Comparison of ENCODE assay signal across 13 cellular contexts in genomic region chr10:50576245-50576815, GRCh38. TPM values are rescaled to one million over a fixed set of nuclear protein-coding genes. Genes with fewer than 3 reads are reported as not detected.
DNase-seq lines count a peak whose midpoint lies in the region; ATAC-seq and TF ChIP-seq lines count a peak whose summit lies in the region.
"Had no signal": no experiment of that assay in that cellular context is flagged by ENCODE, and none has a peak within 500 bp of the region (broad histone marks: within the 10 kb centered on the region; RNA-seq: fewer than 3 reads in every experiment).

No MANE protein-coding gene starts in this region.

- H2AFZ ChIP-seq in fibroblast of lung (ENCODE audit: low read length), result no peak overlapping the region

- no peak for TF ChIP-seq CTCF in fibroblast of lung (conservative IDR thresholded peaks at IDR 0.05 in 1 of 2, IDR thresholded peaks at IDR 0.05 in 1 of 2; ENCODE audit: low read depth in 1 of 2, low read length in 2 of 2)

- no peak overlapping the region for H3K4me2 ChIP-seq in fibroblast of lung (ENCODE audit: extremely low read depth, insufficient read depth, low read length)

- H3K9me3 ChIP-seq in fibroblast of lung (ENCODE audit: control insufficient read depth, insufficient read depth, low read depth, low read length), result no peaks in the 10 kb centered on the region
- H3K9me3 ChIP-seq: Peyer's patch had no signal

- no peaks in the 10 kb centered on the region for H3K36me3 ChIP-seq in fibroblast of lung (ENCODE audit: control insufficient read depth, insufficient read depth, low read length)
- H3K36me3 ChIP-seq: Peyer's patch had no signal

- no peaks in the 10 kb centered on the region for H3K27me3 ChIP-seq in fibroblast of lung (ENCODE audit: control insufficient read depth, insufficient read depth, low read length)
- H3K27me3 ChIP-seq: Peyer's patch had no signal

- no peak overlapping the region for H3K9ac ChIP-seq in fibroblast of lung (ENCODE audit: insufficient read depth, low read length)

- H3K4me3 ChIP-seq in fibroblast of lung (replicated peaks in 1 of 4; ENCODE audit: control extremely low read depth in 1 of 4, insufficient read depth in 1 of 4, low read depth in 3 of 4, low read length in 4 of 4), result no peak overlapping the region
- H3K4me3 ChIP-seq: Peyer's patch had no signal

- H3K9me3 Mint-ChIP-seq in T-helper 2 cell treated with Interferon-gamma antibody and Interleukin-4, amounts not matched to agents 5 μg/mL and 100 μg/mL, for 36 hours, result no peaks in the 10 kb centered on the region
- H3K9me3 Mint-ChIP-seq: activated naive CD4-positive, alpha-beta T cell treated with anti-CD3 and anti-CD28 coated beads for 36 hours had no signal

- no peaks in the 10 kb centered on the region for H3K36me3 Mint-ChIP-seq in T-helper 2 cell treated with Interferon-gamma antibody and Interleukin-4, amounts not matched to agents 5 μg/mL and 100 μg/mL, for 36 hours (ENCODE audit: low read depth)

- no peaks in the 10 kb centered on the region for H3K79me2 ChIP-seq in fibroblast of lung (ENCODE audit: control insufficient read depth, insufficient read depth, low read length)

- no peaks in the 10 kb centered on the region for H4K20me1 ChIP-seq in fibroblast of lung (ENCODE audit: control insufficient read depth, extremely low read depth, insufficient read depth, low read length)

- DNase-seq in Daoy (ENCODE audit: low read depth) (peak; percentile 33), RKO (ENCODE audit: low spot score) (peak; percentile 17), fibroblast of lung (ENCODE audit: low read depth in 2 of 2) (peak in 1 of 2 donors; percentile 40), occipital lobe (lab: John Stamatoyannopoulos, UW) (peak; percentile 63), NCI-H2029 (lab: John Stamatoyannopoulos, UW) (no peak), SIG-M5 (lab: John Stamatoyannopoulos, UW) (no peak)
- no peak for DNase-seq in T-helper 2 cell treated with Interferon-gamma antibody and Interleukin-4, amounts not matched to agents 5 μg/mL and 100 μg/mL, for 36 hours (ENCODE audit: low spot score)
- DNase-seq: activated naive CD4-positive, alpha-beta T cell treated with anti-CD3 and anti-CD28 coated beads for 36 hours; DMS 273 treated with DMSO at 0.1 percent for 48 hours; NCI-H187; Peyer's patch; stimulated activated CD4-positive, alpha-beta T cell treated with anti-CD3 and anti-CD28 coated beads, Interleukin-1b, Interleukin-23, amount 100 ng/mL, for 48 hours had no signal

- peaks cover 4% of the 10 kb centered on the region for H3K4me1 Mint-ChIP-seq in T-helper 2 cell treated with Interferon-gamma antibody and Interleukin-4, amounts not matched to agents 5 μg/mL and 100 μg/mL, for 36 hours (ENCODE audit: low read depth)

- no peaks in the 10 kb centered on the region for H3K27me3 Mint-ChIP-seq in T-helper 2 cell treated with Interferon-gamma antibody and Interleukin-4, amounts not matched to agents 5 μg/mL and 100 μg/mL, for 36 hours (ENCODE audit: low read depth)

- ATAC-seq in HG02981 (IDR thresholded peaks at IDR 0.05; ENCODE audit: unreplicated experiment), result no peak

- H3K4me1 ChIP-seq in fibroblast of lung (ENCODE audit: control insufficient read depth, extremely low read depth, insufficient read depth, low read length), result peaks cover 9% of the 10 kb centered on the region

- H3K27ac ChIP-seq in fibroblast of lung (ENCODE audit: insufficient read depth, low read length), result peak overlapping the region; percentile 6
- H3K27ac ChIP-seq: Peyer's patch had no signal

- H3K27ac Mint-ChIP-seq in T-helper 2 cell treated with Interferon-gamma antibody and Interleukin-4, amounts not matched to agents 5 μg/mL and 100 μg/mL, for 36 hours, result no peak overlapping the region

- no peak overlapping the region for H3K4me3 Mint-ChIP-seq in T-helper 2 cell treated with Interferon-gamma antibody and Interleukin-4, amounts not matched to agents 5 μg/mL and 100 μg/mL, for 36 hours
- H3K4me3 Mint-ChIP-seq: activated naive CD4-positive, alpha-beta T cell treated with anti-CD3 and anti-CD28 coated beads for 36 hours had no signal

RNA-seq across cellular contexts. Expression of gene SGMS1, which starts 47.4 kb away (rescaled TPM):
- 13.5 and 13.9 TPM in 2 replicates for total RNA-seq in Daoy (2014; rRNA removed; shearing (Covaris generic))
- total RNA-seq in fibroblast of lung (55.2 and 82.1 TPM in 2 replicates), occipital lobe (46.5 TPM)
- polyA plus RNA-seq in fibroblast of lung, result 22.9 and 39.9 TPM in 2 replicates
- 19.7 and 31.1 TPM in 2 replicates for polyA plus RNA-seq in fibroblast of lung (2012)
- polyA minus RNA-seq in fibroblast of lung (ENCODE audit: low replicate concordance), result 12.2 and 41.5 TPM in 2 replicates

Comparison
In these comparisons a context has a peak if more than half of its experiments do, and no peak if none do; other contexts are left out.
1. DNase-seq: peak in Daoy (single experiment), RKO (single experiment) and occipital lobe (single experiment); none in NCI-H2029 (single experiment), SIG-M5 (single experiment) and T-helper 2 cell treated with Interferon-gamma antibody and Interleukin-4, amounts not matched to agents 5 μg/mL and 100 μg/mL, for 36 hours (single experiment).